ENCODE assay signal across 1 cellular context in genomic region chr5:113164016-113164415, GRCh38.
TF ChIP-seq lines count a peak whose summit lies in the region.

No MANE protein-coding gene starts in this region.

TF ChIP-seq in IMR-90, 13 proteins besides CTCF, POLR2A, EP300 and RAD21:
- TF ChIP-seq USF2 (IDR thresholded peaks at IDR 0.05; ENCODE audit: low read depth, low read length) (no peak), MAFK (IDR thresholded peaks at IDR 0.05; ENCODE audit: low read depth, low read length) (no peak), NFE2L2 (IDR thresholded peaks at IDR 0.05; ENCODE audit: low read depth, low read length) (no peak), RFX5 (IDR thresholded peaks at IDR 0.05; ENCODE audit: low read depth, low read length) (no peak), ELK1 (IDR thresholded peaks at IDR 0.05; ENCODE audit: borderline replicate concordance, low read depth, low read length) (no peak), RCOR1 (IDR thresholded peaks at IDR 0.05; ENCODE audit: insufficient replicate concordance, low read length) (no peak), MAZ (IDR thresholded peaks at IDR 0.05; ENCODE audit: borderline replicate concordance, low read depth, low read length) (no peak)
